ENCODE assay signal across 30 cellular contexts in the genomic region with DNA sequence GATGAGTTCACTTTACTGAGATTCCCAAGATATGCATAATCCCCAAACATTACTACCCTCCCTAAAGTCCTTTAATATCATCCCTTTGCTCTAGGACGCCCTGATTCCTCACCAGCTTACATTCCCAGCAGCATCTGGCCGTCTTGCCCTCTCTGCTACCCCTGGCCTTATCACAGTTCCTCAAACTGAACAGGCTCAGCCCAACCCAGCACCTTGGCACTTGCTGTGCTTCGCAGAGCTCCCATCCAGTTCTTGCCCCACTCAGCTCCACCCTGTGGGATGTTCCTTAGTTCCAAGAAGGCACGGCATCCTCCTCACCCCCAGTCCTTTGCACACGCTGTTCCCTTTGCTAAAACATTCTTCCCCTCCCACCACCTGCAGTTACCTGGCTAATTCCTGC.
"Had no signal": no experiment of that assay in that cellular context is flagged by ENCODE, and none has a peak within 500 bp of the region (broad histone marks: within the 10 kb centered on the region; RNA-seq: fewer than 3 reads in every experiment).

No MANE protein-coding gene starts in this region.

- FAIRE-seq: colon had no signal

- H3K36me3 ChIP-seq: adrenal gland, esophagus muscularis mucosa, gastrocnemius medialis, heart left ventricle had no signal

- H3K4me3 ChIP-seq: adrenal gland, body of pancreas, esophagus muscularis mucosa, gastrocnemius medialis, heart left ventricle had no signal

- H3K4me1 ChIP-seq: adrenal gland, body of pancreas, esophagus muscularis mucosa, foreskin keratinocyte, gastrocnemius medialis, heart left ventricle had no signal

- DNase-seq: activated CD4-positive, alpha-beta memory T cell treated with anti-CD3 and anti-CD28 coated beads for 36 hours; activated CD4-positive, alpha-beta T cell treated with anti-CD3 and anti-CD28 coated beads for 1 hour; activated CD4-positive, alpha-beta T cell treated with anti-CD3 and anti-CD28 coated beads for 48 hours; activated CD8-positive, alpha-beta memory T cell treated with anti-CD3 and anti-CD28 coated beads, Interleukin-2, amount 10 ng/mL, durations not matched to agents 7 days and 5 days; activated CD8-positive, alpha-beta memory T cell treated with anti-CD3 and anti-CD28 coated beads, Interleukin-2, amount 50 U/mL, for 4 hours; activated CD8-positive, alpha-beta T cell treated with anti-CD3 and anti-CD28 coated beads, Interleukin-2, amount 10 ng/mL, durations not matched to agents 7 days and 5 days; activated effector memory CD4-positive, alpha-beta T cell treated with anti-CD3 and anti-CD28 coated beads, Interleukin-2, amount 50 U/mL, for 16 hours; activated naive CD4-positive, alpha-beta T cell treated with anti-CD3 and anti-CD28 coated beads for 36 hours; activated naive CD8-positive, alpha-beta T cell treated with anti-CD3 and anti-CD28 coated beads for 36 hours; activated naive CD8-positive, alpha-beta T cell treated with anti-CD3 and anti-CD28 coated beads, Interleukin-2, amount 50 U/mL, for 24 hours; activated T-cell treated with anti-CD3 and anti-CD28 coated beads, Interleukin-2, amount 50 U/mL, for 1 hour; activated T-cell treated with anti-CD3 and anti-CD28 coated beads, Interleukin-2, amount 50 U/mL, for 48 hours; adrenal gland; amygdala; aorta; body of pancreas; cortex of kidney; dermis blood vessel endothelial cell; effector CD4-positive, alpha-beta T cell; effector memory CD8-positive, alpha-beta T cell; erythroblast; foreskin keratinocyte; gastrocnemius medialis; glutamatergic neuron; heart left ventricle; T-helper 2 cell had no signal

- ATAC-seq: activated CD8-positive, alpha-beta memory T cell treated with anti-CD3 and anti-CD28 coated beads, Interleukin-2, amount 10 ng/mL, durations not matched to agents 7 days and 5 days; activated CD8-positive, alpha-beta T cell treated with anti-CD3 and anti-CD28 coated beads, Interleukin-2, amount 10 ng/mL, durations not matched to agents 7 days and 5 days; activated naive CD8-positive, alpha-beta T cell treated with anti-CD3 and anti-CD28 coated beads, Interleukin-2, amount 50 U/mL, for 24 hours; body of pancreas; effector memory CD8-positive, alpha-beta T cell; foreskin keratinocyte; gastrocnemius medialis; heart left ventricle; WTC11 had no signal

- H3K27ac ChIP-seq: adrenal gland, body of pancreas, esophagus muscularis mucosa, foreskin keratinocyte, gastrocnemius medialis, heart left ventricle, VCaP had no signal

- H3K9me3 ChIP-seq: adrenal gland, body of pancreas, esophagus muscularis mucosa, gastrocnemius medialis, heart left ventricle had no signal

- H3K27me3 ChIP-seq: adrenal gland, body of pancreas had no signal
